In genomic region chr2:162343824-162344616, GRCh38 we compare ENCODE assay signal across 8 cellular contexts. TPM values are rescaled to one million over a fixed set of nuclear protein-coding genes. Genes with fewer than 3 reads are reported as not detected.
DNase-seq lines count a peak whose midpoint lies in the region; ATAC-seq, FAIRE-seq and TF ChIP-seq lines count a peak whose summit lies in the region.

Gene GCA (plus strand): TSS chr2:162344132. CDS start chr2:162344249, 117 bp downstream.

- peak within 1 kb of the TSS; percentile 81 for H3K4me3 ChIP-seq in AG10803 (ENCODE audit: low read length)

- H3K27me3 Mint-ChIP-seq in activated CD4-positive, alpha-beta T cell treated with anti-CD3 and anti-CD28 coated beads, Interleukin-2, amount 10 ng/mL, durations not matched to agents 24 days and 14 days = peaks cover 5% of the 10 kb centered on the region

- H3K4me3 Mint-ChIP-seq in activated CD4-positive, alpha-beta T cell treated with anti-CD3 and anti-CD28 coated beads, Interleukin-2, amount 10 ng/mL, durations not matched to agents 24 days and 14 days = peak within 1 kb of the TSS; percentile 91

- peak within 1 kb of the TSS; percentile 69 for H3K27ac Mint-ChIP-seq in activated CD4-positive, alpha-beta T cell treated with anti-CD3 and anti-CD28 coated beads, Interleukin-2, amount 10 ng/mL, durations not matched to agents 24 days and 14 days

- ATAC-seq in GM19043 (IDR thresholded peaks at IDR 0.05; ENCODE audit: low read depth, unreplicated experiment) (peak; percentile 96), HG03354 (IDR thresholded peaks at IDR 0.05; ENCODE audit: poor library complexity, severe bottlenecking, unreplicated experiment) (peak; percentile 99)

- no peaks in the 10 kb centered on the region for H3K9me3 Mint-ChIP-seq in activated CD4-positive, alpha-beta T cell treated with anti-CD3 and anti-CD28 coated beads, Interleukin-2, amount 10 ng/mL, durations not matched to agents 24 days and 14 days

- no peak for TF ChIP-seq CTCF in AG10803 (conservative IDR thresholded peaks at IDR 0.05; ENCODE audit: low read length)

- DNase-seq in AG10803 (ENCODE audit: low read depth) = peak; percentile 86
- DNase-seq in NCI-H524 (lab: John Stamatoyannopoulos, UW) = peak; percentile 89 to 95
- DNase-seq in activated CD4-positive, alpha-beta T cell treated with anti-CD3 and anti-CD28 coated beads, Interleukin-2, amount 10 ng/mL, durations not matched to agents 24 days and 14 days = peak; percentile 100
- DNase-seq in kidney glomerular epithelial cell (lab: John Stamatoyannopoulos, UW) = peak; percentile 97
- DNase-seq in stimulated activated CD4-positive, alpha-beta T cell treated with anti-CD3 and anti-CD28 coated beads, Interleukin-15, amount 100 ng/mL, for 48 hours (ENCODE audit: low read depth in 2 of 2) = peak; percentile 94 to 97

- FAIRE-seq in colon (lab: Jason Lieb, UNC) = peak; percentile 61

- peaks cover 17% of the 10 kb centered on the region for H3K4me1 Mint-ChIP-seq in activated CD4-positive, alpha-beta T cell treated with anti-CD3 and anti-CD28 coated beads, Interleukin-2, amount 10 ng/mL, durations not matched to agents 24 days and 14 days

- intact Hi-C loops in activated CD4-positive, alpha-beta T cell treated with anti-CD3 and anti-CD28 coated beads, Interleukin-2, amount 10 ng/mL, durations not matched to agents 24 days and 14 days (cut with micrococcal nuclease) = loop anchor here (1.0 to 5.0 kb wide), 2 partner anchors 25 to 42 kb away; no protein-coding TSS in a partner anchor

- peaks cover 5% of the 10 kb centered on the region for H3K36me3 Mint-ChIP-seq in activated CD4-positive, alpha-beta T cell treated with anti-CD3 and anti-CD28 coated beads, Interleukin-2, amount 10 ng/mL, durations not matched to agents 24 days and 14 days (ENCODE audit: low read depth)

RNA-seq across cellular contexts. Expression of gene GCA, which starts in this region (rescaled TPM):
- 13.6 and 16.2 TPM in 2 replicates for total RNA-seq in activated CD4-positive, alpha-beta T cell treated with anti-CD3 and anti-CD28 coated beads, Interleukin-2, amount 10 ng/mL, durations not matched to agents 24 days and 14 days

Comparison
In these comparisons a context has a peak if more than half of its experiments do, and no peak if none do; other contexts are left out.
1. Peak in every context shown above with its lines: DNase-seq, ATAC-seq and H3K4me3 ChIP-seq.